1 cellular context compared by ENCODE assay signal in genomic region chr1:85339089-85339488, GRCh38.
A peak's percentile ranks its signal among the peaks of the same experiment; 100 is the strongest.
TF ChIP-seq lines count a peak whose summit lies in the region.

No MANE protein-coding gene starts in this region.

TF ChIP-seq in K562, 482 proteins besides CTCF, POLR2A, EP300 and RAD21 (continued from another document):
- TF ChIP-seq MEF2D (tag; conservative IDR thresholded peaks at IDR 0.05; ENCODE audit: low read depth) (no peak), JUND (IDR thresholded peaks at IDR 0.05; ENCODE audit: borderline replicate concordance, low read depth, low read length) (peak; percentile 78), JUND (tag; IDR thresholded peaks at IDR 0.05; ENCODE audit: borderline replicate concordance, low read depth, low read length) (peak; percentile 82; the same call in 1 of the 3 replicates), RUNX1 (IDR thresholded peaks at IDR 0.05; ENCODE audit: low read depth) (no peak), LCOR (CRISPR knock-in tag; IDR thresholded peaks at IDR 0.05) (no peak), ZNF232 (CRISPR knock-in tag; IDR thresholded peaks at IDR 0.05) (peak; percentile 97), TCF3 (CRISPR knock-in tag; IDR thresholded peaks at IDR 0.05) (0 out of 2 replicates have a peak, but pooled peaks have one; percentile 23), TBP (optimal IDR thresholded peaks at IDR 0.05; ENCODE audit: low read depth, low read length) (no peak), ZNF263 (CRISPR knock-in tag; IDR thresholded peaks at IDR 0.05; ENCODE audit: borderline replicate concordance) (no peak), CREB1 (IDR thresholded peaks at IDR 0.05) (no peak), CREB1 (CRISPR knock-in tag; IDR thresholded peaks at IDR 0.05) (no peak), DPF2 (IDR thresholded peaks at IDR 0.05) (peak; percentile 46; the same call in 1 of the 2 replicates), CBX5 (IDR thresholded peaks at IDR 0.05; ENCODE audit: borderline replicate concordance, low read depth) (no peak), ELF2 (CRISPR knock-in tag; IDR thresholded peaks at IDR 0.05) (no peak), SMARCE1 (IDR thresholded peaks at IDR 0.05) (peak; percentile 65), ATF3 (IDR thresholded peaks at IDR 0.05) (peak; percentile 84), ATF3 (CRISPR knock-in tag; conservative IDR thresholded peaks at IDR 0.05) (no peak), ERF (CRISPR knock-in tag; IDR thresholded peaks at IDR 0.05) (no peak), CBFA2T2 (conservative IDR thresholded peaks at IDR 0.05) (peak; percentile 28; the same call in 1 of the 2 replicates), PTRF (tag; IDR thresholded peaks at IDR 0.05) (no peak), NCOR1 (IDR thresholded peaks at IDR 0.05) (0 out of 2 replicates have a peak, but pooled peaks have one; percentile 18), RBM34 (IDR thresholded peaks at IDR 0.05; ENCODE audit: borderline replicate concordance, insufficient read depth, low read length) (no peak), ZNF280B (CRISPR knock-in tag; IDR thresholded peaks at IDR 0.05) (no peak), NFYB (IDR thresholded peaks at IDR 0.05; ENCODE audit: extremely low read depth, insufficient read length) (no peak), FOS (IDR thresholded peaks at IDR 0.05; ENCODE audit: extremely low read depth, insufficient read length) (peak; percentile 16), STAT5A (IDR thresholded peaks at IDR 0.05; ENCODE audit: borderline replicate concordance, low read length) (no peak), GABPB1 (CRISPR knock-in tag; IDR thresholded peaks at IDR 0.05) (no peak), TGIF2 (CRISPR knock-in tag; IDR thresholded peaks at IDR 0.05) (no peak), SMARCA4 (IDR thresholded peaks at IDR 0.05) (peak; percentile 59), ZBTB34 (CRISPR knock-in tag; IDR thresholded peaks at IDR 0.05) (no peak), TRIM24 (IDR thresholded peaks at IDR 0.05) (0 out of 4 replicates have a peak, but pooled peaks of 1 of the 2 experiments have one; percentile 25), FOXK2 (conservative IDR thresholded peaks at IDR 0.05 in 1 of 2, IDR thresholded peaks at IDR 0.05 in 1 of 2; ENCODE audit: low read depth in 2 of 2) (no peak), ZNF165 (CRISPR knock-in tag; IDR thresholded peaks at IDR 0.05; ENCODE audit: borderline replicate concordance) (no peak), HMGN3 (IDR thresholded peaks at IDR 0.05; ENCODE audit: borderline replicate concordance, extremely low read depth, insufficient read length, low read depth, low read length) (no peak), ZEB2 (IDR thresholded peaks at IDR 0.05) (0 out of 2 replicates have a peak, but pooled peaks have one; percentile 32), EWSR1 (IDR thresholded peaks at IDR 0.05; ENCODE audit: borderline replicate concordance, low read depth, partially characterized antibody) (no peak)
